In the genomic region with DNA sequence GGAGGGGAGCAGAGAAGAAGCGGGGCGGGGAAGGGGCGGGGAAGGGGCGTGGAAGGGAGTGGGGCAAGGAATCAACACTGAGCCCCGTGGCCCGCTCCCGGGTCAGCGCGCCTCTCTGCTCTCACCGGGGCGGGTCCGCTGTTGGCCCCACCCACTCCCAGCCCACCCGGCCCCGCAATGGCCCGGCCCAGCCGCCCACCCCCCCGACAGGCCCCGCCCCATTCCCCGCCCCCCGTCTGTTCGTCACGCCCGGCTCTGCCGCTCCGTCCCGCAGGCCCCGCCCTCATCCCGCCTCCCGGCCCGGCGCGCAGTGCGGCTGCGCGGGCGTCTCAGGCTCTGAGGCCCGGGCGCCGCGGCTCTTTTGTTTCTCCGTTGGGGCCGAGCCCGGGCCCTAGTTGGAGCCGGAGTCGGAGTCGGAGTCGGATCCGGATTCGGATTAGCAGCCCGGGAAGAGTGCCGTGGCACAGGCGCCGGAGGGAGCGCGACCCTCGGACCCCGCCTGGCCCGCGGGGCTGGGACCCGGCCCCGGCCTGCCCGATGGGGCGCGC, we compare ENCODE assay signal across 1 cellular context.
A peak's percentile ranks its signal among the peaks of the same experiment; 100 is the strongest.
TF ChIP-seq lines count a peak whose summit lies in the region.

A gene (plus strand): TSS at position 310 of the 548 bp plus-strand sequence. CDS start 380 bp downstream, outside the sequence.

TF ChIP-seq in H1, 55 proteins besides CTCF, POLR2A, EP300 and RAD21 (continued from another document):
- TF ChIP-seq, protein P1, sequence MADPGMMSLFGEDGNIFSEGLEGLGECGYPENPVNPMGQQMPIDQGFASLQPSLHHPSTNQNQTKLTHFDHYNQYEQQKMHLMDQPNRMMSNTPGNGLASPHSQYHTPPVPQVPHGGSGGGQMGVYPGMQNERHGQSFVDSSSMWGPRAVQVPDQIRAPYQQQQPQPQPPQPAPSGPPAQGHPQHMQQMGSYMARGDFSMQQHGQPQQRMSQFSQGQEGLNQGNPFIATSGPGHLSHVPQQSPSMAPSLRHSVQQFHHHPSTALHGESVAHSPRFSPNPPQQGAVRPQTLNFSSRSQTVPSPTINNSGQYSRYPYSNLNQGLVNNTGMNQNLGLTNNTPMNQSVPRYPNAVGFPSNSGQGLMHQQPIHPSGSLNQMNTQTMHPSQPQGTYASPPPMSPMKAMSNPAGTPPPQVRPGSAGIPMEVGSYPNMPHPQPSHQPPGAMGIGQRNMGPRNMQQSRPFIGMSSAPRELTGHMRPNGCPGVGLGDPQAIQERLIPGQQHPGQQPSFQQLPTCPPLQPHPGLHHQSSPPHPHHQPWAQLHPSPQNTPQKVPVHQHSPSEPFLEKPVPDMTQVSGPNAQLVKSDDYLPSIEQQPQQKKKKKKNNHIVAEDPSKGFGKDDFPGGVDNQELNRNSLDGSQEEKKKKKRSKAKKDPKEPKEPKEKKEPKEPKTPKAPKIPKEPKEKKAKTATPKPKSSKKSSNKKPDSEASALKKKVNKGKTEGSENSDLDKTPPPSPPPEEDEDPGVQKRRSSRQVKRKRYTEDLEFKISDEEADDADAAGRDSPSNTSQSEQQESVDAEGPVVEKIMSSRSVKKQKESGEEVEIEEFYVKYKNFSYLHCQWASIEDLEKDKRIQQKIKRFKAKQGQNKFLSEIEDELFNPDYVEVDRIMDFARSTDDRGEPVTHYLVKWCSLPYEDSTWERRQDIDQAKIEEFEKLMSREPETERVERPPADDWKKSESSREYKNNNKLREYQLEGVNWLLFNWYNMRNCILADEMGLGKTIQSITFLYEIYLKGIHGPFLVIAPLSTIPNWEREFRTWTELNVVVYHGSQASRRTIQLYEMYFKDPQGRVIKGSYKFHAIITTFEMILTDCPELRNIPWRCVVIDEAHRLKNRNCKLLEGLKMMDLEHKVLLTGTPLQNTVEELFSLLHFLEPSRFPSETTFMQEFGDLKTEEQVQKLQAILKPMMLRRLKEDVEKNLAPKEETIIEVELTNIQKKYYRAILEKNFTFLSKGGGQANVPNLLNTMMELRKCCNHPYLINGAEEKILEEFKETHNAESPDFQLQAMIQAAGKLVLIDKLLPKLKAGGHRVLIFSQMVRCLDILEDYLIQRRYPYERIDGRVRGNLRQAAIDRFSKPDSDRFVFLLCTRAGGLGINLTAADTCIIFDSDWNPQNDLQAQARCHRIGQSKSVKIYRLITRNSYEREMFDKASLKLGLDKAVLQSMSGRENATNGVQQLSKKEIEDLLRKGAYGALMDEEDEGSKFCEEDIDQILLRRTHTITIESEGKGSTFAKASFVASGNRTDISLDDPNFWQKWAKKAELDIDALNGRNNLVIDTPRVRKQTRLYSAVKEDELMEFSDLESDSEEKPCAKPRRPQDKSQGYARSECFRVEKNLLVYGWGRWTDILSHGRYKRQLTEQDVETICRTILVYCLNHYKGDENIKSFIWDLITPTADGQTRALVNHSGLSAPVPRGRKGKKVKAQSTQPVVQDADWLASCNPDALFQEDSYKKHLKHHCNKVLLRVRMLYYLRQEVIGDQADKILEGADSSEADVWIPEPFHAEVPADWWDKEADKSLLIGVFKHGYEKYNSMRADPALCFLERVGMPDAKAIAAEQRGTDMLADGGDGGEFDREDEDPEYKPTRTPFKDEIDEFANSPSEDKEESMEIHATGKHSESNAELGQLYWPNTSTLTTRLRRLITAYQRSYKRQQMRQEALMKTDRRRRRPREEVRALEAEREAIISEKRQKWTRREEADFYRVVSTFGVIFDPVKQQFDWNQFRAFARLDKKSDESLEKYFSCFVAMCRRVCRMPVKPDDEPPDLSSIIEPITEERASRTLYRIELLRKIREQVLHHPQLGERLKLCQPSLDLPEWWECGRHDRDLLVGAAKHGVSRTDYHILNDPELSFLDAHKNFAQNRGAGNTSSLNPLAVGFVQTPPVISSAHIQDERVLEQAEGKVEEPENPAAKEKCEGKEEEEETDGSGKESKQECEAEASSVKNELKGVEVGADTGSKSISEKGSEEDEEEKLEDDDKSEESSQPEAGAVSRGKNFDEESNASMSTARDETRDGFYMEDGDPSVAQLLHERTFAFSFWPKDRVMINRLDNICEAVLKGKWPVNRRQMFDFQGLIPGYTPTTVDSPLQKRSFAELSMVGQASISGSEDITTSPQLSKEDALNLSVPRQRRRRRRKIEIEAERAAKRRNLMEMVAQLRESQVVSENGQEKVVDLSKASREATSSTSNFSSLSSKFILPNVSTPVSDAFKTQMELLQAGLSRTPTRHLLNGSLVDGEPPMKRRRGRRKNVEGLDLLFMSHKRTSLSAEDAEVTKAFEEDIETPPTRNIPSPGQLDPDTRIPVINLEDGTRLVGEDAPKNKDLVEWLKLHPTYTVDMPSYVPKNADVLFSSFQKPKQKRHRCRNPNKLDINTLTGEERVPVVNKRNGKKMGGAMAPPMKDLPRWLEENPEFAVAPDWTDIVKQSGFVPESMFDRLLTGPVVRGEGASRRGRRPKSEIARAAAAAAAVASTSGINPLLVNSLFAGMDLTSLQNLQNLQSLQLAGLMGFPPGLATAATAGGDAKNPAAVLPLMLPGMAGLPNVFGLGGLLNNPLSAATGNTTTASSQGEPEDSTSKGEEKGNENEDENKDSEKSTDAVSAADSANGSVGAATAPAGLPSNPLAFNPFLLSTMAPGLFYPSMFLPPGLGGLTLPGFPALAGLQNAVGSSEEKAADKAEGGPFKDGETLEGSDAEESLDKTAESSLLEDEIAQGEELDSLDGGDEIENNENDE (IDR thresholded peaks at IDR 0.05; ENCODE audit: insufficient replicate concordance, low read length): no peak
- TF ChIP-seq NRF1 (IDR thresholded peaks at IDR 0.05; ENCODE audit: low read depth, low read length) (peak; percentile 86), TEAD4 (IDR thresholded peaks at IDR 0.05; ENCODE audit: low read depth, low read length) (no peak), JUN (IDR thresholded peaks at IDR 0.05; ENCODE audit: low read depth, low read length) (no peak), SIX5 (IDR thresholded peaks at IDR 0.05; ENCODE audit: low read depth, low read length) (no peak), KDM4A (IDR thresholded peaks at IDR 0.05; ENCODE audit: low read depth, low read length, severe bottlenecking) (peak; percentile 69), TAF7 (optimal IDR thresholded peaks at IDR 0.05; ENCODE audit: borderline replicate concordance, low read depth, low read length) (peak; percentile 88), SIN3A (conservative IDR thresholded peaks at IDR 0.05 in 1 of 2, IDR thresholded peaks at IDR 0.05 in 1 of 2; ENCODE audit: low read depth in 1 of 2, low read length in 2 of 2) (0 out of 4 replicates have a peak, but pooled peaks of 1 of the 2 experiments have one; percentile 28)
